31 cellular contexts compared by ENCODE assay signal in genomic region chr7:123660514-123661354, GRCh38. TPM values are rescaled to one million over a fixed set of nuclear protein-coding genes. Genes with fewer than 3 reads are reported as not detected.
DNase-seq lines count a peak whose midpoint lies in the region; ATAC-seq, FAIRE-seq and TF ChIP-seq lines count a peak whose summit lies in the region.
"Had no signal": no experiment of that assay in that cellular context is flagged by ENCODE, and none has a peak within 500 bp of the region (broad histone marks: within the 10 kb centered on the region; RNA-seq: fewer than 3 reads in every experiment).

No MANE protein-coding gene starts in this region.

- peaks cover 4% of the 10 kb centered on the region for H3K27me3 Mint-ChIP-seq in glutamatergic neuron (ENCODE audit: unreplicated experiment)
- peaks cover 6% of the 10 kb centered on the region for H3K27me3 Mint-ChIP-seq in nephron progenitor cell (ENCODE audit: low read depth, poor library complexity)

- H3K4me1 ChIP-seq in A549 (no peaks in the 10 kb centered on the region), HAP-1 (peaks cover 3% of the 10 kb centered on the region), left lung (no peaks in the 10 kb centered on the region)
- H3K4me1 ChIP-seq: breast epithelium, gastroesophageal sphincter, SJSA1 had no signal

- TF ChIP-seq EP300 in A549 (IDR thresholded peaks at IDR 0.05): no peak

- H3K27ac Mint-ChIP-seq in glutamatergic neuron (ENCODE audit: unreplicated experiment) (no peak overlapping the region), nephron progenitor cell (peak overlapping the region; percentile 89)
- H3K27ac Mint-ChIP-seq: activated CD4-positive, alpha-beta T cell treated with anti-CD3 and anti-CD28 coated beads, Interleukin-2, amount 10 ng/mL, durations not matched to agents 24 days and 14 days; activated naive CD4-positive, alpha-beta T cell treated with anti-CD3 and anti-CD28 coated beads for 36 hours; activated T-cell treated with anti-CD3 and anti-CD28 coated beads, Interleukin-2, amount 50 U/mL, for 72 hours; stimulated activated memory B cell treated with anti-CD40 and anti-IgM and Interleukin-4, amounts not matched to agents 10 μg/mL and 1 μg/mL and 100 μg/mL, for 72 hours had no signal

- 49% methylated on average over 8 of the region's 8 CpGs for WGBS in A549 (ENCODE audit: missing lambda C conversion rate)

- H3K9me3 ChIP-seq in A549 (no peaks in the 10 kb centered on the region), HAP-1 (no peaks in the 10 kb centered on the region), left lung (no peaks in the 10 kb centered on the region)
- H3K9me3 ChIP-seq: breast epithelium, esophagus squamous epithelium, gastroesophageal sphincter, neutrophil, Peyer's patch, SJSA1 had no signal

- TF ChIP-seq POLR2A in A549 (IDR thresholded peaks at IDR 0.05; ENCODE audit: low read length): no peak

- FAIRE-seq in A549 (lab: Jason Lieb, UNC): no peak
- FAIRE-seq: GM12878 had no signal

- no peaks in the 10 kb centered on the region for H3K36me3 Mint-ChIP-seq in glutamatergic neuron (ENCODE audit: unreplicated experiment)
- peaks cover 4% of the 10 kb centered on the region for H3K36me3 Mint-ChIP-seq in nephron progenitor cell (ENCODE audit: low read depth)
- H3K36me3 Mint-ChIP-seq: stimulated activated memory B cell treated with anti-CD40 and anti-IgM and Interleukin-4, amounts not matched to agents 10 μg/mL and 1 μg/mL and 100 μg/mL, for 72 hours had no signal

- TF ChIP-seq CTCF in A549 (IDR thresholded peaks at IDR 0.05): no peak
- no peak for TF ChIP-seq CTCF in glutamatergic neuron (IDR thresholded peaks at IDR 0.05; ENCODE audit: partially characterized antibody, unreplicated experiment)
- TF ChIP-seq CTCF in nephron progenitor cell (IDR thresholded peaks at IDR 0.05): no peak
- TF ChIP-seq CTCF in GM13977 (IDR thresholded peaks at IDR 0.05; ENCODE audit: extremely low read depth, insufficient read depth, missing control alignments): no peak
- TF ChIP-seq CTCF in left lung (IDR thresholded peaks at IDR 0.05): no peak

- H3K4me1 Mint-ChIP-seq in glutamatergic neuron (ENCODE audit: low read depth, unreplicated experiment) (peaks cover 11% of the 10 kb centered on the region), nephron progenitor cell (peaks cover 47% of the 10 kb centered on the region)
- H3K4me1 Mint-ChIP-seq: activated CD4-positive, alpha-beta T cell treated with anti-CD3 and anti-CD28 coated beads, Interleukin-2, amount 10 ng/mL, durations not matched to agents 24 days and 14 days; stimulated activated memory B cell treated with anti-CD40 and anti-IgM and Interleukin-4, amounts not matched to agents 10 μg/mL and 1 μg/mL and 100 μg/mL, for 72 hours had no signal

- H3K4me3 Mint-ChIP-seq in glutamatergic neuron (ENCODE audit: unreplicated experiment): peak overlapping the region; percentile 16
- H3K4me3 Mint-ChIP-seq in nephron progenitor cell: peak overlapping the region; percentile 38
- H3K4me3 Mint-ChIP-seq: activated CD4-positive, alpha-beta T cell treated with anti-CD3 and anti-CD28 coated beads, Interleukin-2, amount 10 ng/mL, durations not matched to agents 24 days and 14 days; activated naive CD4-positive, alpha-beta T cell treated with anti-CD3 and anti-CD28 coated beads for 36 hours; activated T-cell treated with anti-CD3 and anti-CD28 coated beads, Interleukin-2, amount 50 U/mL, for 72 hours; stimulated activated memory B cell treated with anti-CD40 and anti-IgM and Interleukin-4, amounts not matched to agents 10 μg/mL and 1 μg/mL and 100 μg/mL, for 72 hours had no signal

- DNase-seq in A549 (ENCODE audit: low read depth in 1 of 2, low spot score in 1 of 2): no peak
- DNase-seq in NCI-H146 (lab: John Stamatoyannopoulos, UW): peak; percentile 35
- no peak for DNase-seq in glutamatergic neuron
- DNase-seq in nephron progenitor cell: no peak
- DNase-seq in GM13977 (ENCODE audit: low spot score): no peak
- no peak for DNase-seq in NCI-H2081 (lab: John Stamatoyannopoulos, UW)
- no peak for DNase-seq in HAP-1 (ENCODE audit: low spot score in 2 of 2)
- DNase-seq in left lung: no peak
- DNase-seq: activated CD4-positive, alpha-beta T cell treated with anti-CD3 and anti-CD28 coated beads, Interleukin-2, amount 10 ng/mL, durations not matched to agents 24 days and 14 days; activated naive CD4-positive, alpha-beta T cell treated with anti-CD3 and anti-CD28 coated beads for 36 hours; activated T-cell treated with anti-CD3 and anti-CD28 coated beads, Interleukin-2, amount 50 U/mL, for 72 hours; amygdala; esophagus squamous epithelium; H7; islet precursor cell; NCI-H1092; NCI-H2029 treated with DMSO at 0.1 percent for 48 hours; NCI-H446; Peyer's patch had no signal

- no peak overlapping the region for H3K27ac ChIP-seq in A549
- H3K27ac ChIP-seq in left lung: no peak overlapping the region
- H3K27ac ChIP-seq: breast epithelium, coronary artery, esophagus squamous epithelium, gastroesophageal sphincter, neutrophil, Peyer's patch, SJSA1 had no signal

- CTCF ChIA-PET in A549 (lab: Yijun Ruan, JAX): interaction anchor here (0.8 to 1.1 kb wide), 2 partner anchors 80 to 137 kb away, joined by 3 read pairs; no protein-coding TSS in a partner anchor

- ATAC-seq in A549 (no peak), left lung (no peak)
- ATAC-seq: activated T-cell treated with anti-CD3 and anti-CD28 coated beads, Interleukin-2, amount 50 U/mL, for 72 hours; gastroesophageal sphincter; GM12878; stimulated activated memory B cell treated with anti-CD40 and anti-IgM and Interleukin-4, amounts not matched to agents 10 μg/mL and 1 μg/mL and 100 μg/mL, for 72 hours had no signal

- no peak overlapping the region for H3K4me3 ChIP-seq in A549
- no peak overlapping the region for H3K4me3 ChIP-seq in HAP-1
- H3K4me3 ChIP-seq in left lung: no peak overlapping the region
- H3K4me3 ChIP-seq: breast epithelium, coronary artery, esophagus squamous epithelium, gastroesophageal sphincter, GM12878, lung, Peyer's patch, SJSA1 had no signal

- H3K36me3 ChIP-seq in HAP-1 (replicated peaks): no peaks in the 10 kb centered on the region
- H3K36me3 ChIP-seq in left lung: no peaks in the 10 kb centered on the region
- H3K36me3 ChIP-seq: breast epithelium, esophagus squamous epithelium, gastroesophageal sphincter, neutrophil, Peyer's patch, SJSA1 had no signal

- in situ Hi-C loops in GM13977 (cut with MboI; ENCODE audit: low pct_unique_long_range_greater_than_20kb, low sequenced_read_pairs, unreplicated experiment): no loop called here
- in situ Hi-C loops in HAP-1 (cut with MboI; ENCODE audit: low sequenced_read_pairs): no loop called here

- no peaks in the 10 kb centered on the region for H3K9me3 Mint-ChIP-seq in glutamatergic neuron (ENCODE audit: unreplicated experiment)
- peaks cover 3% of the 10 kb centered on the region for H3K9me3 Mint-ChIP-seq in nephron progenitor cell
- H3K9me3 Mint-ChIP-seq: activated CD4-positive, alpha-beta T cell treated with anti-CD3 and anti-CD28 coated beads, Interleukin-2, amount 10 ng/mL, durations not matched to agents 24 days and 14 days; activated naive CD4-positive, alpha-beta T cell treated with anti-CD3 and anti-CD28 coated beads for 36 hours; activated T-cell treated with anti-CD3 and anti-CD28 coated beads, Interleukin-2, amount 50 U/mL, for 72 hours; stimulated activated memory B cell treated with anti-CD40 and anti-IgM and Interleukin-4, amounts not matched to agents 10 μg/mL and 1 μg/mL and 100 μg/mL, for 72 hours had no signal

- no peak overlapping the region for H3K4me2 ChIP-seq in A549

- H3K27me3 ChIP-seq in HAP-1 (ENCODE audit: low read depth) (no peaks in the 10 kb centered on the region), left lung (peaks cover 0 to 5% of the 10 kb centered on the region in 2 donors)
- H3K27me3 ChIP-seq: breast epithelium, gastroesophageal sphincter, Peyer's patch, SJSA1 had no signal

- POLR2A ChIA-PET in A549 (lab: Yijun Ruan, JAX): no interaction called here

- intact Hi-C loops in left lung (cut with DNase I): no loop called here

- no peak for TF ChIP-seq RAD21 in A549 (conservative IDR thresholded peaks at IDR 0.05 in 1 of 2, IDR thresholded peaks at IDR 0.05 in 1 of 2)

TF ChIP-seq in A549, 52 proteins besides CTCF, POLR2A, EP300 and RAD21:
- TF ChIP-seq RNF2 (IDR thresholded peaks at IDR 0.05; ENCODE audit: borderline replicate concordance, low read depth): no peak
- TF ChIP-seq RFX5 (IDR thresholded peaks at IDR 0.05): no peak
- TF ChIP-seq TFCP2L1 (CRISPR knock-in tag; IDR thresholded peaks at IDR 0.05): no peak
- TF ChIP-seq MAFK (IDR thresholded peaks at IDR 0.05; ENCODE audit: partially characterized antibody): peak; percentile 53
- no peak for TF ChIP-seq JUN (IDR thresholded peaks at IDR 0.05)
- no peak for TF ChIP-seq HOXB5 (CRISPR knock-in tag; IDR thresholded peaks at IDR 0.05)
- TF ChIP-seq CHD2 (IDR thresholded peaks at IDR 0.05; ENCODE audit: low read length, partially characterized antibody): no peak
TF ChIP-seq in A549: peak in this region for 1.

RNA-seq across cellular contexts. Expression of gene LMOD2, which starts 5.1 kb away (rescaled TPM):
- polyA plus RNA-seq in A549 (2011; rRNA removed): not detected in 2 replicates
- not detected in 2 replicates for polyA plus RNA-seq in A549 (2012; cell fraction: cytosol; rRNA removed)
- not detected in 2 replicates for polyA plus RNA-seq in A549 (2012; cell fraction: nucleus; rRNA removed)
- not detected in 3 replicates for polyA plus RNA-seq in A549 (2017; fragmentation: RNase III; extraction: RNeasy Plus Mini Kit Qiagen cat#74134 plus additional on column Dnase treatment)
- not detected in 2 replicates for polyA minus RNA-seq in A549 (2011; rRNA and poly(A)+ RNA removed)
- not detected for total RNA-seq in glutamatergic neuron (ENCODE audit: unreplicated experiment)
- total RNA-seq in left lung: not detected
- total RNA-seq: activated CD4-positive, alpha-beta T cell treated with anti-CD3 and anti-CD28 coated beads, Interleukin-2, amount 10 ng/mL, durations not matched to agents 24 days and 14 days; activated naive CD4-positive, alpha-beta T cell treated with anti-CD3 and anti-CD28 coated beads for 36 hours; activated T-cell treated with anti-CD3 and anti-CD28 coated beads, Interleukin-2, amount 50 U/mL, for 72 hours; breast epithelium; esophagus squamous epithelium; gastroesophageal sphincter; GM12878; H7; Peyer's patch; SJSA1; T-helper 1 cell treated with Interleukin-12 subunit alpha and Interleukin-12 subunit beta and Interleukin-4 antibody, amounts not matched to agents 30 ng/mL and 1 ng/mL, for 36 hours; temporal lobe had no signal
- polyA plus RNA-seq: BJ, GM12878, lung had no signal

RNA-seq across cellular contexts. Expression of gene ASB15, which starts 59.1 kb away (rescaled TPM):
- polyA plus RNA-seq in A549 (2011; rRNA removed) (not detected in 2 replicates), A549 (2017; fragmentation: RNase III; extraction: RNeasy Plus Mini Kit Qiagen cat#74134 plus additional on column Dnase treatment) (not detected in 3 replicates)
- polyA plus RNA-seq in A549 (2012; cell fraction: cytosol; rRNA removed): not detected in 2 replicates
- not detected in 2 replicates for polyA plus RNA-seq in A549 (2012; cell fraction: nucleus; rRNA removed)
- polyA minus RNA-seq in A549 (2011; rRNA and poly(A)+ RNA removed): not detected in 2 replicates
- total RNA-seq in glutamatergic neuron (ENCODE audit: unreplicated experiment) (not detected), left lung (not detected)
- total RNA-seq: activated CD4-positive, alpha-beta T cell treated with anti-CD3 and anti-CD28 coated beads, Interleukin-2, amount 10 ng/mL, durations not matched to agents 24 days and 14 days; activated naive CD4-positive, alpha-beta T cell treated with anti-CD3 and anti-CD28 coated beads for 36 hours; activated T-cell treated with anti-CD3 and anti-CD28 coated beads, Interleukin-2, amount 50 U/mL, for 72 hours; esophagus squamous epithelium; gastroesophageal sphincter; GM12878; H7; lung; Peyer's patch; pulmonary artery endothelial cell; T-helper 1 cell treated with Interleukin-12 subunit alpha and Interleukin-12 subunit beta and Interleukin-4 antibody, amounts not matched to agents 30 ng/mL and 1 ng/mL, for 36 hours; temporal lobe had no signal
- polyA plus RNA-seq: BJ, GM12878, lung had no signal
